Comparison of ENCODE assay signal across 8 cellular contexts in the genomic region with DNA sequence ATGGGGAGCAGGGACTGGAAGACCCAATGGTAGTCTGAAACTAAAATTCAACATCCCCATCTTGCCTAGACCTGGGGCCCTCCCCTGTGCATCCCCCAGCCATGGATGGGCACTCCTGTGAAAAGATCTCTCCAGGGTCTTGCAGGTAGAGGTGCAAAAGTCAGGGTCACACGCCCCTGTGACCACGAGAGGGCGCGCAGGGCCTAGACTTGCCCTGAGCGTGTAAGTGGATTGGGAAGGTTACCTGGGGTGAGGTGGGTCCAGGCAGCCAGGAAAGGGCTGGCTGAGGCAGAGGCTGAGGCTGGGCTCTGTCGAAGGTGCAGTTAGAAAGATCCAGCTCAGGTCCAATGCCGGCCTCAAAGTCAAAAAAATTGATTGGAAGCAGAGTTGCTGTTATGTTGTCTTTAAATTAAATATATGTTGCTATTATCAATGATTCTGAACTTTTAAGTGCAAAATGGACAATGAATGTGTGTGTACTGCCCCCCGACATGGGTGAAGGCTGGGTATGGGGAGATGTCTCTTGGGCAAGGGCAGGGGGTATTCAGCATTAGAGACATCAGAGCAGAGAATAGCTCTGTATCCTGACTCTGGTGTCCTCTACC. TPM values are rescaled to one million over a fixed set of nuclear protein-coding genes. Genes with fewer than 3 reads are reported as not detected.
DNase-seq lines count a peak whose midpoint lies in the region; ATAC-seq and TF ChIP-seq lines count a peak whose summit lies in the region.

No MANE protein-coding gene starts in this region.

- DNase-seq in GM10248 (ENCODE audit: extremely low spot score) (peak; percentile 83), LNCaP clone FGC (ENCODE audit: low read depth) (peak; percentile 73), T follicular helper cell (ENCODE audit: low read depth) (peak; percentile 18), astrocyte of the spinal cord (ENCODE audit: low read depth, low spot score) (peak; percentile 60), kidney epithelial cell (ENCODE audit: low read depth) (no peak), epidermal melanocyte (ENCODE audit: insufficient read length, low spot score) (no peak)
- peak; percentile 28 to 49 (median 43) for DNase-seq in stimulated activated CD4-positive, alpha-beta T cell treated with anti-CD3 and anti-CD28 coated beads, TNF-alpha, amount 100 ng/mL, for 48 hours (ENCODE audit: low read depth in 3 of 3)

- TF ChIP-seq CTCF in GM10248 (IDR thresholded peaks at IDR 0.05; ENCODE audit: control extremely low read depth, extremely low read depth, low read depth, missing control alignments) (peak; percentile 93), LNCaP clone FGC (IDR thresholded peaks at IDR 0.05; ENCODE audit: control insufficient read depth, extremely low read depth, insufficient read depth) (peak; percentile 99), astrocyte of the spinal cord (IDR thresholded peaks at IDR 0.05; ENCODE audit: low read depth, low read length) (peak; percentile 86), kidney epithelial cell (IDR thresholded peaks at IDR 0.05; ENCODE audit: insufficient read depth, low read length, poor library complexity, severe bottlenecking) (peak; percentile 95)

- no peak overlapping the region for H3K4me3 ChIP-seq in LNCaP clone FGC (ENCODE audit: low read depth, low read length)
- H3K4me3 ChIP-seq in astrocyte of the spinal cord (ENCODE audit: low read depth, low read length): no peak overlapping the region
- H3K4me3 ChIP-seq in kidney epithelial cell (ENCODE audit: low read depth, low read length): no peak overlapping the region

- CTCF ChIA-PET in GM10248 (lab: Yijun Ruan, JAX): interaction anchor here (0.8 to 25.8 kb wide), 24 partner anchors 10 to 127 kb away, joined by 3 to 792 read pairs (median 8); a partner anchor contains a TSS

- in situ Hi-C loops in astrocyte of the spinal cord (cut with HindIII; ENCODE audit: low sequenced_read_pairs): no loop called here

- ATAC-seq in HG02884 (IDR thresholded peaks at IDR 0.05; ENCODE audit: unreplicated experiment): no peak

- peaks cover 21% of the 10 kb centered on the region for H3K27me3 ChIP-seq in kidney epithelial cell (ENCODE audit: control insufficient read depth, insufficient read depth, low read length)

- no peaks in the 10 kb centered on the region for H3K36me3 ChIP-seq in kidney epithelial cell (ENCODE audit: control insufficient read depth, insufficient read depth, low read length)

- POLR2A ChIA-PET in GM10248 (lab: Yijun Ruan, JAX): no interaction called here

RNA-seq across cellular contexts. Expression of a gene that starts 4.8 kb away (rescaled TPM):
- total RNA-seq in kidney epithelial cell: 0.14 and 1.1 TPM in 2 replicates

RNA-seq across cellular contexts. Expression of a gene that starts 24.3 kb away (rescaled TPM):
- total RNA-seq in kidney epithelial cell: 45.2 and 45.5 TPM in 2 replicates

Comparison
In these comparisons a context has a peak if more than half of its experiments do, and no peak if none do; other contexts are left out.
1. DNase-seq: peak in GM10248 (single experiment), LNCaP clone FGC (single experiment), T follicular helper cell (single experiment), astrocyte of the spinal cord (single experiment) and stimulated activated CD4-positive, alpha-beta T cell treated with anti-CD3 and anti-CD28 coated beads, TNF-alpha, amount 100 ng/mL, for 48 hours (3 of 3); none in kidney epithelial cell (single experiment) and epidermal melanocyte (single experiment).
2. Peak in every context shown above with its lines, with median percentiles within 50 percentile points of each other: CTCF ChIP-seq.